20 cellular contexts compared by ENCODE assay signal in the genomic region with DNA sequence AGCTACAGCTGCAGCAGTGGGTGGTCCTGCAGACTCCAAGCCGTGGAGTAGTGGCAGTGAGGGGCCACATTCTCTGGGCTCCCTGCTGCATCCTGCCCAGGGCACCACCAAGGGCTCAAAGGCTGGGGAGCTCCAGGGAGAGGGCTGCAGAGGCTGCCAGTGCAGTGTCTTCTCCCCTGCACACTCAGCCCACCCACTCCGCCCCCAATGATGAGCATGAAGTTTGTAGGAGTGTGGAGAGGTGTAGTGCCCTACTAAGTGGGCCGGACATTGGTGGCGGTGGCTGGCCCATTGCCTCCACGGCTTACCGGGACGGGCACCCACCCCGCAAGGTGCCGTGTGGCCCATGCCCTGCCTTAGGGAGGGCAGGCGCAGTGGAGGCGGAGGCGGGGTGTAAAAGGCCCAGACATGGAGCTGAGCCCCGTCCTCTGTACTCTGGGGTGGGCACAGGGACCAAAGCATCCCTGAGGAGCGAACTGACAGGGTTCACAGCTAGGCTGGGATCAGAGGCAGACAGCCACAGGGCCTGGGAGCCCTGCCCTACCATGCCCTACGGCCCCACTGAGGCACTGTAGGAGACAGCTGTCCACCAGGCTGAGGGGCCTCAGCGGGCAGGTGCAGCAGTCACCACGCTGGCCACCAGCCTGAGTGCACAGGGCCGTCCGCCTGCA. TPM values are rescaled to one million over a fixed set of nuclear protein-coding genes. Genes with fewer than 3 reads are reported as not detected.
DNase-seq lines count a peak whose midpoint lies in the region; ATAC-seq, FAIRE-seq and TF ChIP-seq lines count a peak whose summit lies in the region.
"Had no signal": no experiment of that assay in that cellular context is flagged by ENCODE, and none has a peak within 500 bp of the region (broad histone marks: within the 10 kb centered on the region; RNA-seq: fewer than 3 reads in every experiment).

No MANE protein-coding gene starts in this region.

- H3K79me2 ChIP-seq in K562 (ENCODE audit: control insufficient read depth, insufficient read depth, low read length), result 0 out of 3 replicates have a peak, but pooled peaks cover 2% of the 10 kb centered on the region

- POLR2A ChIA-PET in K562 (lab: Yijun Ruan, JAX), result interaction anchor here (0.5 to 3.1 kb wide), 12 partner anchors 9 to 277 kb away, joined by 3 to 24 read pairs (median 6); no protein-coding TSS in a partner anchor

- no peaks in the 10 kb centered on the region for H3K79me1 ChIP-seq in mesenchymal stem cell (replicated peaks; ENCODE audit: low read length, poor library complexity, severe bottlenecking)

- peak overlapping the region; percentile 37 for H4K91ac ChIP-seq in mesenchymal stem cell (ENCODE audit: low read length)

- H4K20me1 ChIP-seq in BLaER1 (no peaks in the 10 kb centered on the region), K562 (replicated peaks; ENCODE audit: control insufficient read depth, insufficient read depth, low read length) (peaks cover 40% of the 10 kb centered on the region; the same call in 1 of the 2 replicates)

- no peak overlapping the region for H3K4ac ChIP-seq in mesenchymal stem cell (ENCODE audit: low read depth in 1 of 2, low read length in 2 of 2)

- no peak overlapping the region for H2BK15ac ChIP-seq in mesenchymal stem cell (ENCODE audit: low read depth, poor library complexity, severe bottlenecking)

- ATAC-seq in K562 (no peak), psoas muscle (no peak), GM21390 (IDR thresholded peaks at IDR 0.05; ENCODE audit: unreplicated experiment) (no peak)

- H2AK5ac ChIP-seq in mesenchymal stem cell (ENCODE audit: low read length, severe bottlenecking), result no peak overlapping the region

- TF ChIP-seq CTCF in K562 (IDR thresholded peaks at IDR 0.05 in 2 of 3, conservative IDR thresholded peaks at IDR 0.05 in 1 of 3; ENCODE audit: insufficient read depth in 2 of 3, low read depth in 1 of 3, low read length in 3 of 3) (no peak), psoas muscle (IDR thresholded peaks at IDR 0.05) (no peak), foreskin fibroblast (IDR thresholded peaks at IDR 0.05; ENCODE audit: low read depth, low read length) (no peak)

- peak overlapping the region; percentile 78 for H3K4me2 ChIP-seq in BLaER1
- no peak overlapping the region for H3K4me2 ChIP-seq in K562 (ENCODE audit: insufficient read depth, low read length)
- no peak overlapping the region for H3K4me2 ChIP-seq in mesenchymal stem cell (ENCODE audit: low read length, poor library complexity, severe bottlenecking)
- H3K4me2 ChIP-seq: KMS-11 had no signal

- no peak for TF ChIP-seq POLR2A in K562 (conservative IDR thresholded peaks at IDR 0.05)

- peak overlapping the region in 1 of 2 experiments; percentile 31 for H3K14ac ChIP-seq in mesenchymal stem cell (ENCODE audit: low read length in 2 of 2)

- H3K4me1 ChIP-seq in BLaER1, result peaks cover 85% of the 10 kb centered on the region
- peaks cover 16 to 57% of the 10 kb centered on the region in 2 experiments; a peak in 4 of 5 replicates for H3K4me1 ChIP-seq in K562 (replicated peaks in 1 of 2; ENCODE audit: control insufficient read depth in 2 of 2, insufficient read depth in 2 of 2, low read length in 2 of 2)
- peaks cover 48% of the 10 kb centered on the region for H3K4me1 ChIP-seq in mesenchymal stem cell (ENCODE audit: control insufficient read depth, insufficient read depth, low read depth, low read length)
- H3K4me1 ChIP-seq in psoas muscle, result peaks cover 17% of the 10 kb centered on the region

- no TSS peak for BruUV-seq in K562 (replicated peaks; lab: Mats Ljungman, UMichigan)

- in situ Hi-C loops in K562 (cut with MboI), result no loop called here

- no peak overlapping the region for H4K8ac ChIP-seq in mesenchymal stem cell (ENCODE audit: low read length)

- H3K9me3 ChIP-seq in BLaER1 (no peaks in the 10 kb centered on the region), K562 (replicated peaks; ENCODE audit: control insufficient read depth, insufficient read depth, low read depth, low read length) (no peaks in the 10 kb centered on the region), mesenchymal stem cell (ENCODE audit: control insufficient read depth, low read length) (no peaks in the 10 kb centered on the region), psoas muscle (no peaks in the 10 kb centered on the region)
- H3K9me3 ChIP-seq: MG63 had no signal

- H3K36me3 ChIP-seq in BLaER1 (no peaks in the 10 kb centered on the region), K562 (ENCODE audit: control insufficient read depth, insufficient read depth, low read length) (no peaks in the 10 kb centered on the region), mesenchymal stem cell (ENCODE audit: control insufficient read depth in 1 of 2, insufficient read depth in 2 of 2, low read depth in 1 of 2, low read length in 2 of 2) (no peaks in the 10 kb centered on the region), psoas muscle (ENCODE audit: insufficient read depth in 1 of 2, low read depth in 1 of 2) (no peaks in the 10 kb centered on the region)
- H3K36me3 ChIP-seq: MG63 had no signal

- H3K18ac ChIP-seq in mesenchymal stem cell (ENCODE audit: low read depth in 1 of 2, low read length in 2 of 2), result no peak overlapping the region

- DNase-seq in K562 (ENCODE audit: extremely low read depth in 1 of 4, low spot score in 3 of 4) (no peak), mesenchymal stem cell (no peak), psoas muscle (peak; percentile 11 to 44), NCI-H1105 treated with DMSO at 0.1 percent for 48 hours (lab: John Stamatoyannopoulos, UW) (no peak), foreskin fibroblast (no peak)
- no peak for DNase-seq in activated CD4-positive, CD25-positive, alpha-beta regulatory T cell treated with anti-CD3 and anti-CD28 coated beads, Interleukin-2, amount 50 U/mL, for 72 hours
- DNase-seq: Calu3; CD4-positive, alpha-beta T cell; DND-41; GDM1; GM23248; MG63; NCI-H1105; NCI-H187; NCI-H446; NCI-H82; SHP77 had no signal

- H3K27ac ChIP-seq in BLaER1, result peak overlapping the region; percentile 50; the same call in 1 of the 2 replicates
- no peak overlapping the region for H3K27ac ChIP-seq in K562 (ENCODE audit: extremely low read depth, low read depth, low read length)
- H3K27ac ChIP-seq in mesenchymal stem cell (ENCODE audit: low read length, poor library complexity, severe bottlenecking), result no peak overlapping the region
- H3K27ac ChIP-seq in psoas muscle, result no peak overlapping the region
- H3K27ac ChIP-seq: GM23248, KMS-11 had no signal

- no peak for TF ChIP-seq RAD21 in K562 (CRISPR knock-in tag; conservative IDR thresholded peaks at IDR 0.05 in 1 of 2, IDR thresholded peaks at IDR 0.05 in 1 of 2)

- no peak for TF ChIP-seq EP300 in K562 (IDR thresholded peaks at IDR 0.05; ENCODE audit: low read length)

- no peak overlapping the region for H2BK120ac ChIP-seq in mesenchymal stem cell (ENCODE audit: low read depth, low read length)

- H2AFZ ChIP-seq in K562 (ENCODE audit: low read depth, low read length) (no peak overlapping the region), mesenchymal stem cell (ENCODE audit: low read depth, low read length) (no peak overlapping the region)
- H2AFZ ChIP-seq: GM23248 had no signal

- H2BK5ac ChIP-seq in mesenchymal stem cell (ENCODE audit: low read depth, low read length, poor library complexity, severe bottlenecking), result no peak overlapping the region

- H3K9me1 ChIP-seq in K562 (ENCODE audit: control insufficient read depth, insufficient read depth, low read length), result peaks cover 5% of the 10 kb centered on the region

- no peaks in the 10 kb centered on the region for H3K27me3 ChIP-seq in BLaER1
- no peaks in the 10 kb centered on the region for H3K27me3 ChIP-seq in K562 (ENCODE audit: control insufficient read depth in 2 of 2, insufficient read depth in 2 of 2, low read length in 2 of 2)
- H3K27me3 ChIP-seq in mesenchymal stem cell (ENCODE audit: control insufficient read depth in 1 of 2, insufficient read depth in 1 of 2, low read length in 2 of 2), result peaks cover 0 to 31% of the 10 kb centered on the region in 2 experiments
- no peaks in the 10 kb centered on the region for H3K27me3 ChIP-seq in psoas muscle (ENCODE audit: insufficient read depth in 3 of 3, low read length in 2 of 3)
- H3K27me3 ChIP-seq: MG63 had no signal

- no peak for FAIRE-seq in K562 (lab: Jason Lieb, UNC)

- H3K23ac ChIP-seq in mesenchymal stem cell (ENCODE audit: low read length in 2 of 2), result no peak overlapping the region

- no peak overlapping the region for H2BK12ac ChIP-seq in mesenchymal stem cell (ENCODE audit: low read length in 2 of 2)

- 0 out of 2 replicates have a peak overlapping the region, but pooled peaks have one; percentile 20 for H3K9ac ChIP-seq in BLaER1
- H3K9ac ChIP-seq in K562 (ENCODE audit: insufficient read depth in 1 of 2, low read depth in 2 of 2, low read length in 2 of 2), result peak overlapping the region in 1 of 2 experiments; percentile 75; a peak in 2 of 4 replicates
- no peak overlapping the region for H3K9ac ChIP-seq in mesenchymal stem cell (ENCODE audit: low read length)
- H3K9ac ChIP-seq: GM23248, KMS-11 had no signal

- intact Hi-C loops in K562 (cut with micrococcal nuclease) (no loop called here), psoas muscle (cut with DNase I) (no loop called here)

- CTCF ChIA-PET in K562 (lab: Yijun Ruan, JAX; ENCODE audit: low intra/inter-chr PET ratio), result no interaction called here

- WGBS in K562 (ENCODE audit: insufficient coverage, low coverage, missing lambda C conversion rate), result 58% methylated on average over 19 of the region's 19 CpGs
- WGBS in mesenchymal stem cell, result 88% methylated on average over 17 of the region's 19 CpGs
- WGBS in psoas muscle, 3 donors, result 77 to 87% (median 86%) methylated on average over 18 to 19 of the region's 19 CpGs

- H3K4me3 ChIP-seq in BLaER1 (no peak overlapping the region), K562 (no peak overlapping the region), mesenchymal stem cell (ENCODE audit: insufficient read depth in 1 of 2, low read depth in 1 of 2, low read length in 2 of 2) (no peak overlapping the region), psoas muscle (no peak overlapping the region), foreskin fibroblast (ENCODE audit: low read depth in 1 of 2, low read length in 2 of 2) (no peak overlapping the region)
- H3K4me3 ChIP-seq: GM23248, MG63 had no signal

RNA-seq across cellular contexts. Expression of gene ARVCF, which starts 18.9 kb away (rescaled TPM):
- 114 and 328 TPM in 2 replicates for total RNA-seq in K562 (2011; cell fraction: chromatin; rRNA removed; ENCODE audit: low replicate concordance)
- total RNA-seq in K562 (2011; cell fraction: nucleolus; rRNA removed), result 214 and 270 TPM in 2 replicates
- 106 and 131 TPM in 2 replicates for total RNA-seq in K562 (2011; cell fraction: nucleoplasm; rRNA removed)
- 49.3 and 54.2 TPM in 2 replicates for total RNA-seq in K562 (2014; rRNA removed)
- total RNA-seq in K562 (2014; rRNA removed; fragmentation: Illumina TruSeq; extraction: Trizol), result 2.2 and 4.5 TPM in 2 replicates
- 13.3 and 15.6 TPM in 2 replicates for total RNA-seq in K562 (2015; rRNA removed; fragmentation: Illumina TruSeq; extraction: Trizol)
- total RNA-seq in K562 (2021), result 46.5 and 50.6 TPM in 2 replicates
- 35.2 and 71.6 TPM in 2 replicates for polyA plus RNA-seq in K562 (2011; rRNA removed)
- polyA plus RNA-seq in K562 (2011; cell fraction: cytosol; rRNA removed), result 134 and 673 TPM in 2 replicates
- 407 and 424 TPM in 2 replicates for polyA plus RNA-seq in K562 (2011; cell fraction: nucleus; rRNA removed)
- 30.0 and 31.2 TPM in 2 replicates for polyA plus RNA-seq in K562 (2012)
- 8.0 and 15.9 TPM in 2 replicates for polyA plus RNA-seq in K562 (2014; fragmentation: Illumina TruSeq; extraction: Trizol)
- polyA plus RNA-seq in K562 (2014; fragmentation: Nextera tagmentation; extraction: Ambion mirVana), result under 1 TPM; 0.03 to 0.17 TPM
- 42.5 and 97.4 TPM in 2 replicates for polyA plus RNA-seq in K562 (2014; rRNA removed)
- 15.1 and 15.6 TPM in 2 replicates for polyA minus RNA-seq in K562 (2011; rRNA and poly(A)+ RNA removed)
- polyA minus RNA-seq in K562 (2011; cell fraction: cytosol; rRNA and poly(A)+ RNA removed), result 24.6 and 52.4 TPM in 2 replicates
- 96.8 and 145 TPM in 2 replicates for polyA minus RNA-seq in K562 (2011; cell fraction: nucleus; rRNA and poly(A)+ RNA removed)
- 3.0 TPM for polyA plus RNA-seq in mesenchymal stem cell (2013, experiment 1 of 2)
- polyA plus RNA-seq in mesenchymal stem cell (2013, experiment 2 of 2), result 3.2 TPM
- 10 to 100 TPM in 2 of 4 donors, 1 to 10 TPM in 2; 8.7 to 28.0 (median 14.8) TPM for total RNA-seq in psoas muscle
- 1 to 10 TPM; 3.6 to 7.3 (median 7.0) TPM for polyA plus RNA-seq in psoas muscle

RNA-seq across cellular contexts. Expression of gene TANGO2, which starts 23.2 kb away (rescaled TPM):
- total RNA-seq in K562 (2011; cell fraction: chromatin; rRNA removed; ENCODE audit: low replicate concordance), result 160 and 395 TPM in 2 replicates
- 227 and 229 TPM in 2 replicates for total RNA-seq in K562 (2011; cell fraction: nucleolus; rRNA removed)
- 196 and 211 TPM in 2 replicates for total RNA-seq in K562 (2011; cell fraction: nucleoplasm; rRNA removed)
- total RNA-seq in K562 (2014; rRNA removed), result 70.1 and 95.8 TPM in 2 replicates
- 36.1 and 45.9 TPM in 2 replicates for total RNA-seq in K562 (2014; rRNA removed; fragmentation: Illumina TruSeq; extraction: Trizol)
- 55.8 and 57.2 TPM in 2 replicates for total RNA-seq in K562 (2015; rRNA removed; fragmentation: Illumina TruSeq; extraction: Trizol)
- 94.1 and 97.3 TPM in 2 replicates for total RNA-seq in K562 (2021)
- polyA plus RNA-seq in K562 (2011; rRNA removed), result 94.9 and 115 TPM in 2 replicates
- 157 and 209 TPM in 2 replicates for polyA plus RNA-seq in K562 (2011; cell fraction: cytosol; rRNA removed)
- 157 and 195 TPM in 2 replicates for polyA plus RNA-seq in K562 (2011; cell fraction: nucleus; rRNA removed)
- polyA plus RNA-seq in K562 (2012), result 68.2 and 73.0 TPM in 2 replicates
- 88.3 and 89.4 TPM in 2 replicates for polyA plus RNA-seq in K562 (2014; fragmentation: Illumina TruSeq; extraction: Trizol)
- polyA plus RNA-seq in K562 (2014; fragmentation: Nextera tagmentation; extraction: Ambion mirVana), result 10 to 100 TPM; 15.5 to 17.5 TPM
- polyA plus RNA-seq in K562 (2014; rRNA removed), result 89.6 and 92.5 TPM in 2 replicates
- polyA minus RNA-seq in K562 (2011; rRNA and poly(A)+ RNA removed), result 130 and 186 TPM in 2 replicates
- polyA minus RNA-seq in K562 (2011; cell fraction: cytosol; rRNA and poly(A)+ RNA removed), result 73.2 and 76.1 TPM in 2 replicates
- 63.1 and 85.0 TPM in 2 replicates for polyA minus RNA-seq in K562 (2011; cell fraction: nucleus; rRNA and poly(A)+ RNA removed)
- polyA plus RNA-seq in mesenchymal stem cell (2013, experiment 1 of 2), result 16.0 TPM
- polyA plus RNA-seq in mesenchymal stem cell (2013, experiment 2 of 2), result 16.1 TPM
- 10 to 100 TPM; 20.6 to 41.0 (median 36.4) TPM for total RNA-seq in psoas muscle
- polyA plus RNA-seq in psoas muscle, result 10 to 100 TPM; 28.2 to 73.3 (median 28.5) TPM

RNA-seq across cellular contexts. Expression of gene TXNRD2, which starts 56.1 kb away (rescaled TPM):
- 156 and 367 TPM in 2 replicates for total RNA-seq in K562 (2011; cell fraction: chromatin; rRNA removed; ENCODE audit: low replicate concordance)
- 176 and 216 TPM in 2 replicates for total RNA-seq in K562 (2011; cell fraction: nucleolus; rRNA removed)
- 160 and 165 TPM in 2 replicates for total RNA-seq in K562 (2011; cell fraction: nucleoplasm; rRNA removed)
- 49.4 and 60.7 TPM in 2 replicates for total RNA-seq in K562 (2014; rRNA removed)
- 25.1 and 32.6 TPM in 2 replicates for total RNA-seq in K562 (2014; rRNA removed; fragmentation: Illumina TruSeq; extraction: Trizol)
- total RNA-seq in K562 (2015; rRNA removed; fragmentation: Illumina TruSeq; extraction: Trizol), result 45.9 and 50.4 TPM in 2 replicates
- 78.2 and 80.2 TPM in 2 replicates for total RNA-seq in K562 (2021)
- polyA plus RNA-seq in K562 (2011; rRNA removed), result 50.2 and 93.6 TPM in 2 replicates
- polyA plus RNA-seq in K562 (2011; cell fraction: cytosol; rRNA removed), result 84.2 and 98.0 TPM in 2 replicates
- polyA plus RNA-seq in K562 (2011; cell fraction: nucleus; rRNA removed), result 148 and 181 TPM in 2 replicates
- 83.1 and 83.5 TPM in 2 replicates for polyA plus RNA-seq in K562 (2012)
- 45.0 and 66.1 TPM in 2 replicates for polyA plus RNA-seq in K562 (2014; fragmentation: Illumina TruSeq; extraction: Trizol)
- polyA plus RNA-seq in K562 (2014; fragmentation: Nextera tagmentation; extraction: Ambion mirVana), result 1 to 10 TPM; 3.3 to 4.4 TPM
- 52.5 and 57.0 TPM in 2 replicates for polyA plus RNA-seq in K562 (2014; rRNA removed)
- polyA minus RNA-seq in K562 (2011; rRNA and poly(A)+ RNA removed), result 44.4 and 47.5 TPM in 2 replicates
- polyA minus RNA-seq in K562 (2011; cell fraction: cytosol; rRNA and poly(A)+ RNA removed), result 55.3 and 75.6 TPM in 2 replicates
- polyA minus RNA-seq in K562 (2011; cell fraction: nucleus; rRNA and poly(A)+ RNA removed), result 57.4 and 103 TPM in 2 replicates
- polyA plus RNA-seq in mesenchymal stem cell (2013, experiment 1 of 2), result 5.8 TPM
- 6.0 TPM for polyA plus RNA-seq in mesenchymal stem cell (2013, experiment 2 of 2)
- 10 to 100 TPM; 18.4 to 35.1 (median 24.5) TPM for total RNA-seq in psoas muscle
- 10 to 100 TPM; 13.7 to 23.5 (median 16.0) TPM for polyA plus RNA-seq in psoas muscle

RNA-seq across cellular contexts. Expression of gene COMT, which starts 56.1 kb away (rescaled TPM):
- total RNA-seq in K562 (2011; cell fraction: chromatin; rRNA removed; ENCODE audit: low replicate concordance), result 125 and 360 TPM in 2 replicates
- 500 and 649 TPM in 2 replicates for total RNA-seq in K562 (2011; cell fraction: nucleolus; rRNA removed)
- 301 and 358 TPM in 2 replicates for total RNA-seq in K562 (2011; cell fraction: nucleoplasm; rRNA removed)
- total RNA-seq in K562 (2014; rRNA removed), result 334 and 497 TPM in 2 replicates
- total RNA-seq in K562 (2014; rRNA removed; fragmentation: Illumina TruSeq; extraction: Trizol), result 29.4 and 46.3 TPM in 2 replicates
- total RNA-seq in K562 (2015; rRNA removed; fragmentation: Illumina TruSeq; extraction: Trizol), result 155 and 156 TPM in 2 replicates
- total RNA-seq in K562 (2021), result 348 and 351 TPM in 2 replicates
- polyA plus RNA-seq in K562 (2011; rRNA removed), result 185 and 498 TPM in 2 replicates
- 652 and 657 TPM in 2 replicates for polyA plus RNA-seq in K562 (2011; cell fraction: cytosol; rRNA removed)
- polyA plus RNA-seq in K562 (2011; cell fraction: nucleus; rRNA removed), result 321 and 432 TPM in 2 replicates
- polyA plus RNA-seq in K562 (2012), result 279 and 699 TPM in 2 replicates
- 108 and 305 TPM in 2 replicates for polyA plus RNA-seq in K562 (2014; fragmentation: Illumina TruSeq; extraction: Trizol)
- 10 to 100 TPM; 12.5 to 39.6 TPM for polyA plus RNA-seq in K562 (2014; fragmentation: Nextera tagmentation; extraction: Ambion mirVana)
- 263 and 317 TPM in 2 replicates for polyA plus RNA-seq in K562 (2014; rRNA removed)
- polyA minus RNA-seq in K562 (2011; rRNA and poly(A)+ RNA removed), result 92.9 and 123 TPM in 2 replicates
- 148 and 344 TPM in 2 replicates for polyA minus RNA-seq in K562 (2011; cell fraction: cytosol; rRNA and poly(A)+ RNA removed)
- 63.8 and 154 TPM in 2 replicates for polyA minus RNA-seq in K562 (2011; cell fraction: nucleus; rRNA and poly(A)+ RNA removed)
- 51.6 TPM for polyA plus RNA-seq in mesenchymal stem cell (2013, experiment 1 of 2)
- 55.0 TPM for polyA plus RNA-seq in mesenchymal stem cell (2013, experiment 2 of 2)
- total RNA-seq in psoas muscle, result 100 to 1,000 TPM in 2 of 4 donors, 10 to 100 TPM in 2; 63.6 to 146 (median 115) TPM
- 100 to 1,000 TPM; 100 to 142 (median 117) TPM for polyA plus RNA-seq in psoas muscle

Comparison
In these comparisons a context has a peak if more than half of its experiments do, and no peak if none do; other contexts are left out.
1. DNase-seq: peak in psoas muscle (2 of 2); none in K562 (0 of 4), mesenchymal stem cell (single experiment), NCI-H1105 treated with DMSO at 0.1 percent for 48 hours (single experiment), activated CD4-positive, CD25-positive, alpha-beta regulatory T cell treated with anti-CD3 and anti-CD28 coated beads, Interleukin-2, amount 50 U/mL, for 72 hours (single experiment) and foreskin fibroblast (0 of 2).